In the genomic region with DNA sequence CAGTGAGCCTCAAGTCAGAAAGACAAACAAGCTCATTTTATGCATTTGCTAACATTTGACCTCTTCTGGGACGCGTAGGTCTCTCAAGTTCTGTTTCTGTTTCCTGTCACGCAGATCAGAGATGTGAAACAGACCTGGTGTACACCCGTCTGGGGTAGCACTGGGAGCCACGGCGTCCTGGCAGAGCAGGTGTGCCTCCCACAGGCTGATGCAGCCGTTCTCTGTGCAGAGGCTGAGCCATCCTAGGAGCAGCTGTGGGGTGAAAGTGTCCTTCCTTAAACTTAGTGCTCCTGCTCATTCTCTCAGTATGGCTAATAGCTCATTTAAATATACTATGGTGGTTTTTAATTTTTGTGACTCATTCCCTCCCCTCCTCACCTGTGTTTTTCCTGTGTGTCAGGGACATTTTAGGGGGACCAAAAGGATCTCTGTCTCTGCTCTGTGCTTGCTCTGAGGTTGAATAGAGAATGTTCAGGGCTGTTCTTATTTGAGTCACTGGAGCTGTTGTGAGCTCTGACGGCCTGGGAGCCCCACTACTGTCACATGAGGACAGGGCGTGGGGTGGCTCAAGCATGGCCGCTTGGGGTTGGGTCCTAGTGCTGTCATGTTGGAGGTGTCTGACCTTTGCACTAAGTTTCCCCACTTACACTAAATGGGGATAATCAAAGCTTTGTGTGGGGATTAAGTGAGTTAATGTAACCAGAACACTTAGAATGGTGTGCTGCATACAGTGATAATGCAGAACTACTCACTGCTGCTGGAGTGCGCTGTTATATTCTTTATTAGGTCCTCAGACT, we compare ENCODE assay signal across 1 cellular context.
TF ChIP-seq lines count a peak whose summit lies in the region.

No MANE protein-coding gene starts in this region.

TF ChIP-seq in K562, 482 proteins besides CTCF, POLR2A, EP300 and RAD21 (continued from another document):
- TF ChIP-seq, protein P1, sequence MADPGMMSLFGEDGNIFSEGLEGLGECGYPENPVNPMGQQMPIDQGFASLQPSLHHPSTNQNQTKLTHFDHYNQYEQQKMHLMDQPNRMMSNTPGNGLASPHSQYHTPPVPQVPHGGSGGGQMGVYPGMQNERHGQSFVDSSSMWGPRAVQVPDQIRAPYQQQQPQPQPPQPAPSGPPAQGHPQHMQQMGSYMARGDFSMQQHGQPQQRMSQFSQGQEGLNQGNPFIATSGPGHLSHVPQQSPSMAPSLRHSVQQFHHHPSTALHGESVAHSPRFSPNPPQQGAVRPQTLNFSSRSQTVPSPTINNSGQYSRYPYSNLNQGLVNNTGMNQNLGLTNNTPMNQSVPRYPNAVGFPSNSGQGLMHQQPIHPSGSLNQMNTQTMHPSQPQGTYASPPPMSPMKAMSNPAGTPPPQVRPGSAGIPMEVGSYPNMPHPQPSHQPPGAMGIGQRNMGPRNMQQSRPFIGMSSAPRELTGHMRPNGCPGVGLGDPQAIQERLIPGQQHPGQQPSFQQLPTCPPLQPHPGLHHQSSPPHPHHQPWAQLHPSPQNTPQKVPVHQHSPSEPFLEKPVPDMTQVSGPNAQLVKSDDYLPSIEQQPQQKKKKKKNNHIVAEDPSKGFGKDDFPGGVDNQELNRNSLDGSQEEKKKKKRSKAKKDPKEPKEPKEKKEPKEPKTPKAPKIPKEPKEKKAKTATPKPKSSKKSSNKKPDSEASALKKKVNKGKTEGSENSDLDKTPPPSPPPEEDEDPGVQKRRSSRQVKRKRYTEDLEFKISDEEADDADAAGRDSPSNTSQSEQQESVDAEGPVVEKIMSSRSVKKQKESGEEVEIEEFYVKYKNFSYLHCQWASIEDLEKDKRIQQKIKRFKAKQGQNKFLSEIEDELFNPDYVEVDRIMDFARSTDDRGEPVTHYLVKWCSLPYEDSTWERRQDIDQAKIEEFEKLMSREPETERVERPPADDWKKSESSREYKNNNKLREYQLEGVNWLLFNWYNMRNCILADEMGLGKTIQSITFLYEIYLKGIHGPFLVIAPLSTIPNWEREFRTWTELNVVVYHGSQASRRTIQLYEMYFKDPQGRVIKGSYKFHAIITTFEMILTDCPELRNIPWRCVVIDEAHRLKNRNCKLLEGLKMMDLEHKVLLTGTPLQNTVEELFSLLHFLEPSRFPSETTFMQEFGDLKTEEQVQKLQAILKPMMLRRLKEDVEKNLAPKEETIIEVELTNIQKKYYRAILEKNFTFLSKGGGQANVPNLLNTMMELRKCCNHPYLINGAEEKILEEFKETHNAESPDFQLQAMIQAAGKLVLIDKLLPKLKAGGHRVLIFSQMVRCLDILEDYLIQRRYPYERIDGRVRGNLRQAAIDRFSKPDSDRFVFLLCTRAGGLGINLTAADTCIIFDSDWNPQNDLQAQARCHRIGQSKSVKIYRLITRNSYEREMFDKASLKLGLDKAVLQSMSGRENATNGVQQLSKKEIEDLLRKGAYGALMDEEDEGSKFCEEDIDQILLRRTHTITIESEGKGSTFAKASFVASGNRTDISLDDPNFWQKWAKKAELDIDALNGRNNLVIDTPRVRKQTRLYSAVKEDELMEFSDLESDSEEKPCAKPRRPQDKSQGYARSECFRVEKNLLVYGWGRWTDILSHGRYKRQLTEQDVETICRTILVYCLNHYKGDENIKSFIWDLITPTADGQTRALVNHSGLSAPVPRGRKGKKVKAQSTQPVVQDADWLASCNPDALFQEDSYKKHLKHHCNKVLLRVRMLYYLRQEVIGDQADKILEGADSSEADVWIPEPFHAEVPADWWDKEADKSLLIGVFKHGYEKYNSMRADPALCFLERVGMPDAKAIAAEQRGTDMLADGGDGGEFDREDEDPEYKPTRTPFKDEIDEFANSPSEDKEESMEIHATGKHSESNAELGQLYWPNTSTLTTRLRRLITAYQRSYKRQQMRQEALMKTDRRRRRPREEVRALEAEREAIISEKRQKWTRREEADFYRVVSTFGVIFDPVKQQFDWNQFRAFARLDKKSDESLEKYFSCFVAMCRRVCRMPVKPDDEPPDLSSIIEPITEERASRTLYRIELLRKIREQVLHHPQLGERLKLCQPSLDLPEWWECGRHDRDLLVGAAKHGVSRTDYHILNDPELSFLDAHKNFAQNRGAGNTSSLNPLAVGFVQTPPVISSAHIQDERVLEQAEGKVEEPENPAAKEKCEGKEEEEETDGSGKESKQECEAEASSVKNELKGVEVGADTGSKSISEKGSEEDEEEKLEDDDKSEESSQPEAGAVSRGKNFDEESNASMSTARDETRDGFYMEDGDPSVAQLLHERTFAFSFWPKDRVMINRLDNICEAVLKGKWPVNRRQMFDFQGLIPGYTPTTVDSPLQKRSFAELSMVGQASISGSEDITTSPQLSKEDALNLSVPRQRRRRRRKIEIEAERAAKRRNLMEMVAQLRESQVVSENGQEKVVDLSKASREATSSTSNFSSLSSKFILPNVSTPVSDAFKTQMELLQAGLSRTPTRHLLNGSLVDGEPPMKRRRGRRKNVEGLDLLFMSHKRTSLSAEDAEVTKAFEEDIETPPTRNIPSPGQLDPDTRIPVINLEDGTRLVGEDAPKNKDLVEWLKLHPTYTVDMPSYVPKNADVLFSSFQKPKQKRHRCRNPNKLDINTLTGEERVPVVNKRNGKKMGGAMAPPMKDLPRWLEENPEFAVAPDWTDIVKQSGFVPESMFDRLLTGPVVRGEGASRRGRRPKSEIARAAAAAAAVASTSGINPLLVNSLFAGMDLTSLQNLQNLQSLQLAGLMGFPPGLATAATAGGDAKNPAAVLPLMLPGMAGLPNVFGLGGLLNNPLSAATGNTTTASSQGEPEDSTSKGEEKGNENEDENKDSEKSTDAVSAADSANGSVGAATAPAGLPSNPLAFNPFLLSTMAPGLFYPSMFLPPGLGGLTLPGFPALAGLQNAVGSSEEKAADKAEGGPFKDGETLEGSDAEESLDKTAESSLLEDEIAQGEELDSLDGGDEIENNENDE (IDR thresholded peaks at IDR 0.05; ENCODE audit: low read depth, low read length), result no peak
- TF ChIP-seq, protein P2, sequence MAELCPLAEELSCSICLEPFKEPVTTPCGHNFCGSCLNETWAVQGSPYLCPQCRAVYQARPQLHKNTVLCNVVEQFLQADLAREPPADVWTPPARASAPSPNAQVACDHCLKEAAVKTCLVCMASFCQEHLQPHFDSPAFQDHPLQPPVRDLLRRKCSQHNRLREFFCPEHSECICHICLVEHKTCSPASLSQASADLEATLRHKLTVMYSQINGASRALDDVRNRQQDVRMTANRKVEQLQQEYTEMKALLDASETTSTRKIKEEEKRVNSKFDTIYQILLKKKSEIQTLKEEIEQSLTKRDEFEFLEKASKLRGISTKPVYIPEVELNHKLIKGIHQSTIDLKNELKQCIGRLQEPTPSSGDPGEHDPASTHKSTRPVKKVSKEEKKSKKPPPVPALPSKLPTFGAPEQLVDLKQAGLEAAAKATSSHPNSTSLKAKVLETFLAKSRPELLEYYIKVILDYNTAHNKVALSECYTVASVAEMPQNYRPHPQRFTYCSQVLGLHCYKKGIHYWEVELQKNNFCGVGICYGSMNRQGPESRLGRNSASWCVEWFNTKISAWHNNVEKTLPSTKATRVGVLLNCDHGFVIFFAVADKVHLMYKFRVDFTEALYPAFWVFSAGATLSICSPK (IDR thresholded peaks at IDR 0.05; ENCODE audit: borderline replicate concordance), result no peak
- peak in 2 of 3 experiments; percentile 17 to 21 for TF ChIP-seq YY1 (IDR thresholded peaks at IDR 0.05; ENCODE audit: borderline replicate concordance in 1 of 3, control insufficient read depth in 1 of 3, extremely low read depth in 1 of 3, insufficient read depth in 3 of 3, insufficient read length in 1 of 3, insufficient replicate concordance in 2 of 3, low read depth in 1 of 3, low read length in 2 of 3)
- TF ChIP-seq, protein P3, sequence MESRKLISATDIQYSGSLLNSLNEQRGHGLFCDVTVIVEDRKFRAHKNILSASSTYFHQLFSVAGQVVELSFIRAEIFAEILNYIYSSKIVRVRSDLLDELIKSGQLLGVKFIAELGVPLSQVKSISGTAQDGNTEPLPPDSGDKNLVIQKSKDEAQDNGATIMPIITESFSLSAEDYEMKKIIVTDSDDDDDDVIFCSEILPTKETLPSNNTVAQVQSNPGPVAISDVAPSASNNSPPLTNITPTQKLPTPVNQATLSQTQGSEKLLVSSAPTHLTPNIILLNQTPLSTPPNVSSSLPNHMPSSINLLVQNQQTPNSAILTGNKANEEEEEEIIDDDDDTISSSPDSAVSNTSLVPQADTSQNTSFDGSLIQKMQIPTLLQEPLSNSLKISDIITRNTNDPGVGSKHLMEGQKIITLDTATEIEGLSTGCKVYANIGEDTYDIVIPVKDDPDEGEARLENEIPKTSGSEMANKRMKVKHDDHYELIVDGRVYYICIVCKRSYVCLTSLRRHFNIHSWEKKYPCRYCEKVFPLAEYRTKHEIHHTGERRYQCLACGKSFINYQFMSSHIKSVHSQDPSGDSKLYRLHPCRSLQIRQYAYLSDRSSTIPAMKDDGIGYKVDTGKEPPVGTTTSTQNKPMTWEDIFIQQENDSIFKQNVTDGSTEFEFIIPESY (CRISPR knock-in tag; IDR thresholded peaks at IDR 0.05), result peak; percentile 70; the same call in 1 of the 2 replicates
